Comparison of ENCODE assay signal across 24 cellular contexts in genomic region chr7:104966022-104966421, GRCh38.
"Had no signal": no experiment of that assay in that cellular context is flagged by ENCODE, and none has a peak within 500 bp of the region (broad histone marks: within the 10 kb centered on the region; RNA-seq: fewer than 3 reads in every experiment).

No MANE protein-coding gene starts in this region.

- H3K27ac Mint-ChIP-seq: activated CD8-positive, alpha-beta memory T cell treated with anti-CD3 and anti-CD28 coated beads, Interleukin-2, amount 10 ng/mL, durations not matched to agents 7 days and 5 days; activated naive CD4-positive, alpha-beta T cell treated with anti-CD3 and anti-CD28 coated beads, Interleukin-2, amount 50 U/mL, for 24 hours had no signal

- H3K4me2 ChIP-seq: SK-N-SH had no signal

- H3K4me3 ChIP-seq: body of pancreas, Peyer's patch, SJCRH30 had no signal

- H3K27me3 ChIP-seq: body of pancreas, Peyer's patch, SJCRH30 had no signal

- ATAC-seq: activated CD4-positive, CD25-positive, alpha-beta regulatory T cell treated with anti-CD3 and anti-CD28 coated beads, Interleukin-2, amount 50 U/mL, for 24 hours; activated CD8-positive, alpha-beta memory T cell treated with anti-CD3 and anti-CD28 coated beads, Interleukin-2, amount 10 ng/mL, durations not matched to agents 7 days and 5 days; activated T-cell treated with anti-CD3 and anti-CD28 coated beads, Interleukin-2, amount 50 U/mL, for 4 hours; body of pancreas had no signal

- H3K9ac ChIP-seq: SK-N-SH had no signal

- H3K4me3 Mint-ChIP-seq: activated CD8-positive, alpha-beta memory T cell treated with anti-CD3 and anti-CD28 coated beads, Interleukin-2, amount 10 ng/mL, durations not matched to agents 7 days and 5 days; activated naive CD4-positive, alpha-beta T cell treated with anti-CD3 and anti-CD28 coated beads, Interleukin-2, amount 50 U/mL, for 24 hours; activated T-cell treated with anti-CD3 and anti-CD28 coated beads, Interleukin-2, amount 50 U/mL, for 4 hours had no signal

- H3K27ac ChIP-seq: body of pancreas, Peyer's patch, RWPE1, SJCRH30 had no signal

- H3K9me3 ChIP-seq: body of pancreas, Peyer's patch, SK-N-SH had no signal

- DNase-seq: activated CD4-positive, alpha-beta T cell treated with anti-CD3 and anti-CD28 coated beads for 4 hours; activated CD4-positive, alpha-beta T cell treated with anti-CD3 and anti-CD28 coated beads, Interleukin-2, amount 50 U/mL, for 48 hours; activated CD8-positive, alpha-beta memory T cell treated with anti-CD3 and anti-CD28 coated beads, Interleukin-2, amount 10 ng/mL, durations not matched to agents 7 days and 5 days; activated effector memory CD4-positive, alpha-beta T cell treated with Interleukin-2 at 50 U/mL for 16 hours; activated naive CD4-positive, alpha-beta T cell; activated T-cell treated with anti-CD3 and anti-CD28 coated beads, Interleukin-2, amount 50 U/mL, for 4 hours; aorta; body of pancreas; Karpas-422; MM.1S; NCI-H1105; NCI-H1436; NCI-H1694 treated with DMSO at 0.1 percent for 48 hours; NCI-H2081; NCI-H446; NCI-H524; Peyer's patch; Right ventricle myocardium superior; SJCRH30; SK-N-SH; T-helper 1 cell had no signal

- H3K36me3 ChIP-seq: Peyer's patch, SJCRH30 had no signal

- H3K9me3 Mint-ChIP-seq: activated naive CD4-positive, alpha-beta T cell treated with anti-CD3 and anti-CD28 coated beads, Interleukin-2, amount 50 U/mL, for 24 hours; activated T-cell treated with anti-CD3 and anti-CD28 coated beads, Interleukin-2, amount 50 U/mL, for 4 hours had no signal

- H3K27me3 Mint-ChIP-seq: activated CD8-positive, alpha-beta memory T cell treated with anti-CD3 and anti-CD28 coated beads, Interleukin-2, amount 10 ng/mL, durations not matched to agents 7 days and 5 days; activated naive CD4-positive, alpha-beta T cell treated with anti-CD3 and anti-CD28 coated beads, Interleukin-2, amount 50 U/mL, for 24 hours had no signal
